ENCODE assay signal across 15 cellular contexts in the genomic region with DNA sequence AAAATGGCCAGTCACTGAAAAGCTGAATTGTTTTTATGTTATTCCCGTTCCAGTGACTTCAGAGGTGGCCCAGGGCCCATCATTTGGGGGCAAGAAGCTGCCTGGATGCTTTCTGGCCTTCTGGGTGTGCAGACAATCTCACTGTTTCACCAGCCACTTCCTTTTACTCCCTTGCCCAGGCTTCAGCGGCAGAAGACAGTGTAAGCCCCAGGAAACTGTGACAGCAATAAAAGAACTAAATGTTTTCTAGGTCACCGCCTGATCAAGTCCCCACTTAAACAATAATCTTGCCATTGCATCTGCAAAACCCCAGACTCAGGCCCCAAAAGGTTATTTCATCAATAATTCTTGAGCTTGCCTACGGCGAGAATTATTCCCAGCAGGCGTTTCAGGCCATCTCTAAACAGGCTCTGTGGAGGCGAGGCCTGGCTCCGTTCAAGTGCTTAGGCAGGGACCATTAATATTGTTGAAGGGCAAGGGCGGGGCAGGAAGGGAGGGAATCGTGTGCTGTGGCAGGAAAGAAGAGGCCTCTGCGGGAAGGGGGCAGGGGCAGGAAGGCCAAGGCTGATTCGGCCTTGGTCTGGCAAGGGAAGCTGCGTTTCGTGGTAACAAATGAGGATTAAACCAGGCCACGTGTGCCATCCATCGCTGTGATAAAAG.
DNase-seq lines count a peak whose midpoint lies in the region; ATAC-seq and TF ChIP-seq lines count a peak whose summit lies in the region.
"Had no signal": no experiment of that assay in that cellular context is flagged by ENCODE, and none has a peak within 500 bp of the region (broad histone marks: within the 10 kb centered on the region; RNA-seq: fewer than 3 reads in every experiment).

No MANE protein-coding gene starts in this region.

- no peaks in the 10 kb centered on the region for H3K36me3 Mint-ChIP-seq in CD14-positive monocyte
- H3K36me3 Mint-ChIP-seq: mesothelial cell of epicardium had no signal

- H3K4me1 Mint-ChIP-seq in CD14-positive monocyte, result peaks cover 31% of the 10 kb centered on the region

- no peaks in the 10 kb centered on the region for H3K36me3 ChIP-seq in left lung
- H3K36me3 ChIP-seq: MG63, Peyer's patch, thoracic aorta had no signal

- no peaks in the 10 kb centered on the region for H3K9me3 ChIP-seq in left lung
- H3K9me3 ChIP-seq: MG63, Peyer's patch had no signal

- H3K4me3 ChIP-seq in Jurkat, Clone E6-1 (ENCODE audit: low read length), result no peak overlapping the region
- no peak overlapping the region for H3K4me3 ChIP-seq in left lung
- H3K4me3 ChIP-seq: MG63, Peyer's patch, thoracic aorta had no signal

- peak; percentile 73 for ATAC-seq in left lung
- no peak for ATAC-seq in GM19452 (IDR thresholded peaks at IDR 0.05; ENCODE audit: unreplicated experiment)
- no peak for ATAC-seq in HG02642 (IDR thresholded peaks at IDR 0.05; ENCODE audit: poor library complexity, unreplicated experiment)

- TF ChIP-seq CTCF in CD14-positive monocyte (IDR thresholded peaks at IDR 0.05) (no peak), left lung (IDR thresholded peaks at IDR 0.05) (no peak)

- peak overlapping the region in 1 of 2 donors; percentile 24 for H3K27ac ChIP-seq in left lung
- H3K27ac ChIP-seq: Peyer's patch, thoracic aorta had no signal

- H3K27me3 Mint-ChIP-seq in CD14-positive monocyte (ENCODE audit: low read depth in 3 of 3), result peaks cover 3 to 6% (median 5%) of the 10 kb centered on the region in 3 donors

- H3K27me3 ChIP-seq in left lung, result no peaks in the 10 kb centered on the region
- H3K27me3 ChIP-seq: MG63, Peyer's patch had no signal

- peak overlapping the region in 1 of 2 donors; percentile 31 for H3K4me3 Mint-ChIP-seq in CD14-positive monocyte
- H3K4me3 Mint-ChIP-seq: mesothelial cell of epicardium had no signal

- DNase-seq in CD14-positive monocyte (ENCODE audit: low spot score) (no peak), SW480 (ENCODE audit: low spot score) (peak; percentile 14), left lung (peak in 1 of 2 donors; percentile 34), cortex of kidney (lab: John Stamatoyannopoulos, UW) (no peak)
- DNase-seq in Jurkat, Clone E6-1 (ENCODE audit: low read depth, low spot score), result peak; percentile 37
- DNase-seq in stimulated activated CD4-positive, alpha-beta T cell treated with anti-CD3 and anti-CD28 coated beads, Interleukin-4, amount 100 ng/mL, for 4 hours, result no peak
- DNase-seq: activated CD4-positive, alpha-beta T cell treated with anti-CD3 and anti-CD28 coated beads for 4 hours; EL; MG63; NCI-H226; Peyer's patch had no signal

- intact Hi-C loops in CD14-positive monocyte (cut with micrococcal nuclease), result no loop called here
- intact Hi-C loops in left lung (cut with DNase I), result no loop called here

- peaks cover 0 to 5% (median 2%) of the 10 kb centered on the region in 7 donors for H3K9me3 Mint-ChIP-seq in CD14-positive monocyte

- peak overlapping the region in 5 of 7 donors; percentile 33 to 60 (median 51) for H3K27ac Mint-ChIP-seq in CD14-positive monocyte
- H3K27ac Mint-ChIP-seq: mesothelial cell of epicardium had no signal

- no peaks in the 10 kb centered on the region for H3K4me1 ChIP-seq in left lung
- H3K4me1 ChIP-seq: Peyer's patch had no signal

Comparison
In these comparisons a context has a peak if more than half of its experiments do, and no peak if none do; other contexts are left out.
1. DNase-seq: peak in Jurkat, Clone E6-1 (single experiment) and SW480 (single experiment); none in CD14-positive monocyte (single experiment), stimulated activated CD4-positive, alpha-beta T cell treated with anti-CD3 and anti-CD28 coated beads, Interleukin-4, amount 100 ng/mL, for 4 hours (0 of 2) and cortex of kidney (single experiment).